1 cellular context compared by ENCODE assay signal in the genomic region with DNA sequence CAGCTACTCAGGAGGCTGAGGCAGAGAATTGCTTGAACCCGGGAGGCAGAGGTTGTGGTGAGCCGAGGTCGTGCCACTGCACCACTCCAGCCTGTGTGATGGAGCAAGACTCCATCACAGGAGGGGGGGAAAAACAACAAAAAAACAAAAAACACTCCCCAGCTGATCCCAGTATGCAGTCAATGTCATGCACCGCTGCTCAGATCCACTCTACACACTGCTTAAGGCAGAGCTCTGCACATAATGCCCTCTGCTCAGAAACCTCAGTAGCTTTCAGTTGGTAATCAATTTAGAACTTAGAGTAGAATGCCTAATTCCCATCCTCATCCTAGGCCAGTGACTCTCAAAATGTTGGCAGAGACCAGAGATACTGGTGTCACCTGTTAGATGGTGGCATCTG.
TF ChIP-seq lines count a peak whose summit lies in the region.

No MANE protein-coding gene starts in this region.

TF ChIP-seq in K562, 482 proteins besides CTCF, POLR2A, EP300 and RAD21 (continued from another document):
- no peak for TF ChIP-seq FOXJ3 (CRISPR knock-in tag; IDR thresholded peaks at IDR 0.05)
